1 cellular context compared by ENCODE assay signal in the genomic region with DNA sequence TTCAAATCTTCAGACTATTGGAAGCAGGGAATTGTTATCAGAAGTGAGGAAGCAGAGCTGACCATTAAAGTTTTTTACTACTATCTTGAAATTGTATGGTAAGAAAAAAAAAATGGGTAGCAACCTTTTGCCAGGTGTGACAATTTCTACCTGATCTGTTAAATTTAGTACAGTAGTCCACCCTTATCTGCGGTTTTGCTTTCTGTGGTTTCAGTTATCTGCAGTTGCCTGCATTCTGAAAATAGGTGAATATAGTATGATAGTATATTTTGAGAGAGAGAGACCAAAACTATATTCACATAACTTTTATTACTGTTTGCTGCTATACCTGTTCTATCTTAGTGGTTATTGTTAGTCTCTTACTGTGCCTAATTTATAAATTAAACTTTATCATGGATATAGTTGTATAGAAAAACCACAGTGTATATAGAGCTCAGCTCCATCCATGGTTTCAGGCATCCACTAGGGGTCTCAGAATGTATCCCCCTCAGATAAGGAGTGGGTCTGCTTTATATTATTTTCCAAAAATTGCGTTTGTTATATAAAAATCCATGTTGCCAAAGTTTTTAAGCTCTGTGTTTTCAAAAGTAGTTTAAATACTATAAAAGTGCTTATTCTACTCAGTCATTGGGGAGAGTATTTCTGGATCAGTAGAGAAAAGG.
TF ChIP-seq lines count a peak whose summit lies in the region.

No MANE protein-coding gene starts in this region.

TF ChIP-seq in endothelial cell of umbilical vein, 7 proteins besides CTCF, POLR2A, EP300 and RAD21:
- TF ChIP-seq, protein P1, sequence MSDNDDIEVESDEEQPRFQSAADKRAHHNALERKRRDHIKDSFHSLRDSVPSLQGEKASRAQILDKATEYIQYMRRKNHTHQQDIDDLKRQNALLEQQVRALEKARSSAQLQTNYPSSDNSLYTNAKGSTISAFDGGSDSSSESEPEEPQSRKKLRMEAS (IDR thresholded peaks at IDR 0.05; ENCODE audit: insufficient read depth, insufficient read length) = no peak
- TF ChIP-seq JUN (IDR thresholded peaks at IDR 0.05; ENCODE audit: borderline replicate concordance, insufficient read depth, insufficient read length, low read depth) (no peak), EZH2 (IDR thresholded peaks at IDR 0.05; ENCODE audit: borderline replicate concordance, low read depth, low read length, severe bottlenecking) (no peak), GATA2 (IDR thresholded peaks at IDR 0.05; ENCODE audit: insufficient read depth, insufficient read length, low read depth, low read length) (no peak), FOS (IDR thresholded peaks at IDR 0.05; ENCODE audit: borderline replicate concordance, insufficient read depth, low read length) (no peak), POLR2AphosphoS5 (IDR thresholded peaks at IDR 0.05; ENCODE audit: insufficient read depth, low read depth, low read length) (no peak), MYC (IDR thresholded peaks at IDR 0.05; ENCODE audit: low read depth, low read length) (no peak)
